Comparison of ENCODE assay signal across 14 cellular contexts in genomic region chr5:131279209-131279608, GRCh38. TPM values are rescaled to one million over a fixed set of nuclear protein-coding genes. Genes with fewer than 3 reads are reported as not detected.
DNase-seq lines count a peak whose midpoint lies in the region; ATAC-seq, FAIRE-seq and TF ChIP-seq lines count a peak whose summit lies in the region.
"Had no signal": no experiment of that assay in that cellular context is flagged by ENCODE, and none has a peak within 500 bp of the region (broad histone marks: within the 10 kb centered on the region; RNA-seq: fewer than 3 reads in every experiment).

No MANE protein-coding gene starts in this region.

- POLR2A ChIA-PET in naive thymus-derived CD8-positive, alpha-beta T cell (lab: Charles Lee): interaction anchor here (1.0 to 6.5 kb wide), 5 partner anchors 13 to 99 kb away, joined by 3 to 148 read pairs (median 6); partner anchors contain the start of gene CDC42SE2

- no peaks in the 10 kb centered on the region for H3K36me3 ChIP-seq in RWPE2 (ENCODE audit: low read depth)
- H3K36me3 ChIP-seq in WERI-Rb-1: no peaks in the 10 kb centered on the region
- H3K36me3 ChIP-seq: upper lobe of right lung had no signal

- peak overlapping the region; percentile 85 for H3K27ac ChIP-seq in RWPE2 (ENCODE audit: poor library complexity, severe bottlenecking)
- H3K27ac ChIP-seq in WERI-Rb-1: no peak overlapping the region
- H3K27ac ChIP-seq: upper lobe of right lung had no signal

- H3K27me3 ChIP-seq in RWPE2 (ENCODE audit: insufficient read depth, poor library complexity, severe bottlenecking) (no peaks in the 10 kb centered on the region), WERI-Rb-1 (ENCODE audit: insufficient read depth, low read depth, severe bottlenecking) (no peaks in the 10 kb centered on the region)
- H3K27me3 ChIP-seq: upper lobe of right lung had no signal

- H3K27ac Mint-ChIP-seq in naive thymus-derived CD8-positive, alpha-beta T cell: peak overlapping the region; percentile 83 to 99 (median 96)

- H3K4me3 ChIP-seq in RWPE2 (ENCODE audit: severe bottlenecking) (no peak overlapping the region), WERI-Rb-1 (ENCODE audit: low read depth, low read length) (no peak overlapping the region)
- H3K4me3 ChIP-seq: upper lobe of right lung had no signal

- ATAC-seq in GM21723 (IDR thresholded peaks at IDR 0.05; ENCODE audit: unreplicated experiment): peak; percentile 29
- ATAC-seq in RWPE2 (ENCODE audit: low read depth): no peak
- no peak for ATAC-seq in naive thymus-derived CD8-positive, alpha-beta T cell
- ATAC-seq: upper lobe of right lung had no signal

- H3K9me3 ChIP-seq in RWPE2 (ENCODE audit: severe bottlenecking): no peaks in the 10 kb centered on the region
- no peaks in the 10 kb centered on the region for H3K9me3 ChIP-seq in WERI-Rb-1 (ENCODE audit: severe bottlenecking)
- H3K9me3 ChIP-seq: upper lobe of right lung had no signal

- peaks cover 0 to 6% (median 0%) of the 10 kb centered on the region in 9 donors for H3K9me3 Mint-ChIP-seq in naive thymus-derived CD8-positive, alpha-beta T cell

- no peak for DNase-seq in GM18507 (ENCODE audit: extremely low spot score, insufficient read length, low read depth)
- no peak for DNase-seq in RWPE2 (ENCODE audit: low spot score)
- DNase-seq in naive thymus-derived CD8-positive, alpha-beta T cell: no peak
- DNase-seq in GM03348 (ENCODE audit: low spot score): no peak
- no peak for DNase-seq in WERI-Rb-1
- DNase-seq in anterior cingulate cortex (lab: John Stamatoyannopoulos, UW): no peak
- DNase-seq in NCI-H2227 (lab: John Stamatoyannopoulos, UW; ENCODE audit: unreplicated experiment): no peak
- DNase-seq: GDM1; GOT3; NCI-H2171; stimulated activated CD4-positive, alpha-beta T cell treated with anti-CD3 and anti-CD28 coated beads, Interleukin-4, amount 100 ng/mL, for 1 hour; upper lobe of right lung had no signal

- peaks cover 3 to 24% (median 7%) of the 10 kb centered on the region in 3 donors for H3K36me3 Mint-ChIP-seq in naive thymus-derived CD8-positive, alpha-beta T cell

- FAIRE-seq in GM18507 (lab: Jason Lieb, UNC): peak; percentile 58
- FAIRE-seq: HTR-8/SVneo had no signal

- H3K4me1 Mint-ChIP-seq in naive thymus-derived CD8-positive, alpha-beta T cell: peaks cover 36 to 94% (median 73%) of the 10 kb centered on the region in 4 donors

- no peak for TF ChIP-seq CTCF in RWPE2 (IDR thresholded peaks at IDR 0.05; ENCODE audit: poor library complexity, severe bottlenecking)
- TF ChIP-seq CTCF in WERI-Rb-1 (IDR thresholded peaks at IDR 0.05; ENCODE audit: low read depth, low read length): no peak

- peaks cover 0 to 7% (median 0%) of the 10 kb centered on the region in 5 donors for H3K27me3 Mint-ChIP-seq in naive thymus-derived CD8-positive, alpha-beta T cell

- peaks cover 38% of the 10 kb centered on the region for H3K4me1 ChIP-seq in RWPE2 (ENCODE audit: insufficient read depth, poor library complexity, severe bottlenecking)

- peak overlapping the region; percentile 75 to 89 (median 79) for H3K4me3 Mint-ChIP-seq in naive thymus-derived CD8-positive, alpha-beta T cell

RNA-seq across cellular contexts. Expression of gene CDC42SE2, which starts 15.4 kb away (rescaled TPM):
- total RNA-seq in naive thymus-derived CD8-positive, alpha-beta T cell: 100 to 1,000 TPM; 313 to 326 TPM
- 100 to 1,000 TPM; 423 to 544 (median 480) TPM for polyA plus RNA-seq in naive thymus-derived CD8-positive, alpha-beta T cell
